In genomic region chr1:150464422-150464826, GRCh38 we compare ENCODE assay signal across 8 cellular contexts. TPM values are rescaled to one million over a fixed set of nuclear protein-coding genes. Genes with fewer than 3 reads are reported as not detected.
DNase-seq lines count a peak whose midpoint lies in the region; ATAC-seq and TF ChIP-seq lines count a peak whose summit lies in the region.

No MANE protein-coding gene starts in this region.

- intact Hi-C loops in activated T-helper 2 cell treated with anti-CD3 and anti-CD28 coated beads, Interferon-gamma antibody, Interleukin-2, Interleukin-4, amounts not matched to agents 10 μg/mL and 5 μg/mL and 100 μg/mL, durations not matched to agents 14 hours and 24 hours and 36 hours (cut with micrococcal nuclease) = loop anchor here (1.0 kb wide), 4 partner anchors 52 to 209 kb away; no protein-coding TSS in a partner anchor

- no peaks in the 10 kb centered on the region for H3K9me3 Mint-ChIP-seq in activated T-helper 2 cell treated with anti-CD3 and anti-CD28 coated beads, Interferon-gamma antibody, Interleukin-2, Interleukin-4, amounts not matched to agents 10 μg/mL and 5 μg/mL and 100 μg/mL, durations not matched to agents 14 hours and 24 hours and 36 hours

- DNase-seq in DMS153 treated with DMSO at 0.1 percent for 48 hours (lab: John Stamatoyannopoulos, UW; ENCODE audit: unreplicated experiment) (peak; percentile 65), LNCaP clone FGC (ENCODE audit: low read depth) (peak; percentile 33), SHP77 (lab: John Stamatoyannopoulos, UW) (peak; percentile 74 to 88), foreskin melanocyte (peak; percentile 22), pons (ENCODE audit: low spot score) (peak; percentile 48), ureter (ENCODE audit: low spot score) (peak; percentile 58)
- peak; percentile 53 for DNase-seq in activated T-helper 2 cell treated with anti-CD3 and anti-CD28 coated beads, Interferon-gamma antibody, Interleukin-2, Interleukin-4, amounts not matched to agents 10 μg/mL and 5 μg/mL and 100 μg/mL, durations not matched to agents 14 hours and 24 hours and 36 hours (ENCODE audit: low spot score)

- no peaks in the 10 kb centered on the region for H3K27me3 Mint-ChIP-seq in activated T-helper 2 cell treated with anti-CD3 and anti-CD28 coated beads, Interferon-gamma antibody, Interleukin-2, Interleukin-4, amounts not matched to agents 10 μg/mL and 5 μg/mL and 100 μg/mL, durations not matched to agents 14 hours and 24 hours and 36 hours (ENCODE audit: low read depth)

- H3K4me3 Mint-ChIP-seq in activated T-helper 2 cell treated with anti-CD3 and anti-CD28 coated beads, Interferon-gamma antibody, Interleukin-2, Interleukin-4, amounts not matched to agents 10 μg/mL and 5 μg/mL and 100 μg/mL, durations not matched to agents 14 hours and 24 hours and 36 hours (ENCODE audit: low read depth) = no peak overlapping the region

- no peak overlapping the region for H3K27ac Mint-ChIP-seq in activated T-helper 2 cell treated with anti-CD3 and anti-CD28 coated beads, Interferon-gamma antibody, Interleukin-2, Interleukin-4, amounts not matched to agents 10 μg/mL and 5 μg/mL and 100 μg/mL, durations not matched to agents 14 hours and 24 hours and 36 hours

- H3K36me3 Mint-ChIP-seq in activated T-helper 2 cell treated with anti-CD3 and anti-CD28 coated beads, Interferon-gamma antibody, Interleukin-2, Interleukin-4, amounts not matched to agents 10 μg/mL and 5 μg/mL and 100 μg/mL, durations not matched to agents 14 hours and 24 hours and 36 hours (ENCODE audit: low read depth) = peaks cover 21% of the 10 kb centered on the region

- TF ChIP-seq CTCF in LNCaP clone FGC (IDR thresholded peaks at IDR 0.05; ENCODE audit: control insufficient read depth, extremely low read depth, insufficient read depth) = peak; percentile 72

- ATAC-seq in GM19395 (IDR thresholded peaks at IDR 0.05; ENCODE audit: unreplicated experiment) = no peak

- peaks cover 2% of the 10 kb centered on the region for H3K4me1 Mint-ChIP-seq in activated T-helper 2 cell treated with anti-CD3 and anti-CD28 coated beads, Interferon-gamma antibody, Interleukin-2, Interleukin-4, amounts not matched to agents 10 μg/mL and 5 μg/mL and 100 μg/mL, durations not matched to agents 14 hours and 24 hours and 36 hours (ENCODE audit: low read depth)

- no peak overlapping the region for H3K4me3 ChIP-seq in LNCaP clone FGC (ENCODE audit: low read depth, low read length)

RNA-seq across cellular contexts. Expression of gene TARS2, which starts 22.8 kb away (rescaled TPM):
- total RNA-seq in activated T-helper 2 cell treated with anti-CD3 and anti-CD28 coated beads, Interferon-gamma antibody, Interleukin-2, Interleukin-4, amounts not matched to agents 10 μg/mL and 5 μg/mL and 100 μg/mL, durations not matched to agents 14 hours and 24 hours and 36 hours = 66.2 and 69.8 TPM in 2 replicates
- total RNA-seq in ureter = 28.6 TPM

RNA-seq across cellular contexts. Expression of gene ECM1, which starts 43.5 kb away (rescaled TPM):
- total RNA-seq in activated T-helper 2 cell treated with anti-CD3 and anti-CD28 coated beads, Interferon-gamma antibody, Interleukin-2, Interleukin-4, amounts not matched to agents 10 μg/mL and 5 μg/mL and 100 μg/mL, durations not matched to agents 14 hours and 24 hours and 36 hours = 1.6 and 1.8 TPM in 2 replicates
- 10.8 TPM for total RNA-seq in ureter

RNA-seq across cellular contexts. Expression of gene FALEC, which starts 51.1 kb away (rescaled TPM):
- 0.37 and 1.9 TPM in 2 replicates for total RNA-seq in activated T-helper 2 cell treated with anti-CD3 and anti-CD28 coated beads, Interferon-gamma antibody, Interleukin-2, Interleukin-4, amounts not matched to agents 10 μg/mL and 5 μg/mL and 100 μg/mL, durations not matched to agents 14 hours and 24 hours and 36 hours
- not detected for total RNA-seq in ureter

Comparison
In these comparisons a context has a peak if more than half of its experiments do, and no peak if none do; other contexts are left out.
1. DNase-seq: peak in every context shown above with its lines; median percentile 81 in SHP77; 65 in DMS153 treated with DMSO at 0.1 percent for 48 hours; 58 in ureter; 53 in activated T-helper 2 cell treated with anti-CD3 and anti-CD28 coated beads, Interferon-gamma antibody, Interleukin-2, Interleukin-4, amounts not matched to agents 10 μg/mL and 5 μg/mL and 100 μg/mL, durations not matched to agents 14 hours and 24 hours and 36 hours; 48 in pons; 33 in LNCaP clone FGC; 22 in foreskin melanocyte.